1 cellular context compared by ENCODE assay signal in the genomic region with DNA sequence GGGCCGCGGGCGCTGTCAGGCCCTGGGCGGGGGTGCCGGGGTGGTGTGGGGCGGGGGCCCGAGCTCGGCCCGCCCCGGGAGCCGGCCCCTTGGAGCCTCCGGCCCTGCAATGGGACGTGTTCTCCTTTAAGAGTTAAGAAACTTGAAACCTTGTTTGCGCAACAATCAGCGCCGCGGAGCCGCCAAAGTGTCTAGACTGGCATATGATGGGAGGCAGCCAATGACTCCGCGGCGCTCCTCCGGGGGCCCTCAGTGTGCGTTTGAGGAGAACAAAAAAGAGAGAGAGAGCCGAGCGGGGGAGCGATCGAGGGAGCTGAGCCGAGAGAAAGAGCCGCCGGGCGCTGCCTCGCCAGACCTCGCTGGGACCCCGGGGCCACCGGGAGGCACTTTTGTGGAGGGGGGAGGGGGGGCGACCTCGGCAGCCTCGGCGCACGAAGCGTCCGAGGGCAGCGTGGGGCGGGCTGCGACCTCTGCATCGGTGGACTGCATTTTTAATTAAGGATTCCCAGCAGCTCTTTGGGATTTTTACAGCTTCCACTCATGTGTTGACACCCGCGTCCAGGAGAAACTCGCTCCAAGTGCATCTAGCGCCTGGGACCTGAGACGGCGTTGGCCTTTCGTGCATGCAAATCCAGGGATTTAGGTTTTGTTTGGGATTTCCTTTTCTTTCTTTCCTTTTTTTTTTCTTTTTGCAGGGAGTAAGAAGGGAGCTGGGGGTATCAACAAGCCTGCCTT.
A peak's percentile ranks its signal among the peaks of the same experiment; 100 is the strongest.
TF ChIP-seq lines count a peak whose summit lies in the region.

A gene (plus strand): TSS at position 202 of the 735 bp plus-strand sequence. CDS start 1,023 bp downstream, outside the sequence.

TF ChIP-seq in HepG2, 621 proteins besides CTCF, POLR2A, EP300 and RAD21 (continued from another document and continues in another):
- TF ChIP-seq, protein P1, sequence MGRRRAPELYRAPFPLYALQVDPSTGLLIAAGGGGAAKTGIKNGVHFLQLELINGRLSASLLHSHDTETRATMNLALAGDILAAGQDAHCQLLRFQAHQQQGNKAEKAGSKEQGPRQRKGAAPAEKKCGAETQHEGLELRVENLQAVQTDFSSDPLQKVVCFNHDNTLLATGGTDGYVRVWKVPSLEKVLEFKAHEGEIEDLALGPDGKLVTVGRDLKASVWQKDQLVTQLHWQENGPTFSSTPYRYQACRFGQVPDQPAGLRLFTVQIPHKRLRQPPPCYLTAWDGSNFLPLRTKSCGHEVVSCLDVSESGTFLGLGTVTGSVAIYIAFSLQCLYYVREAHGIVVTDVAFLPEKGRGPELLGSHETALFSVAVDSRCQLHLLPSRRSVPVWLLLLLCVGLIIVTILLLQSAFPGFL (CRISPR knock-in tag; IDR thresholded peaks at IDR 0.05) = no peak
- TF ChIP-seq SNAI1 (CRISPR knock-in tag; IDR thresholded peaks at IDR 0.05; ENCODE audit: borderline replicate concordance) (no peak), ZNF713 (CRISPR knock-in tag; IDR thresholded peaks at IDR 0.05) (no peak), ZNF547 (CRISPR knock-in tag; IDR thresholded peaks at IDR 0.05) (no peak), HNF4G (IDR thresholded peaks at IDR 0.05; ENCODE audit: borderline replicate concordance, low read depth, low read length) (no peak; the same call in 1 of the 2 replicates), HNF4G (CRISPR knock-in tag; IDR thresholded peaks at IDR 0.05; ENCODE audit: borderline replicate concordance, low read depth) (no peak), NR2F6 (IDR thresholded peaks at IDR 0.05) (no peak; the same call in 1 of the 2 replicates), NR2F6 (CRISPR knock-in tag; IDR thresholded peaks at IDR 0.05) (peak; percentile 43), MXD4 (CRISPR knock-in tag; IDR thresholded peaks at IDR 0.05) (no peak; the same call in 1 of the 2 replicates), GATAD1 (CRISPR knock-in tag; IDR thresholded peaks at IDR 0.05) (0 out of 2 replicates have a peak, but pooled peaks have one; percentile 58), HMG20B (CRISPR knock-in tag; conservative IDR thresholded peaks at IDR 0.05) (no peak; the same call in 1 of the 2 replicates), ZZZ3 (CRISPR knock-in tag; IDR thresholded peaks at IDR 0.05; ENCODE audit: borderline replicate concordance) (no peak), FOXJ3 (CRISPR knock-in tag; IDR thresholded peaks at IDR 0.05; ENCODE audit: borderline replicate concordance) (no peak), FOXP1 (IDR thresholded peaks at IDR 0.05) (no peak), FOXP1 (CRISPR knock-in tag; IDR thresholded peaks at IDR 0.05) (no peak), TOPORS (CRISPR knock-in tag; IDR thresholded peaks at IDR 0.05) (no peak), SP5 (CRISPR knock-in tag; IDR thresholded peaks at IDR 0.05; ENCODE audit: borderline replicate concordance, low read depth) (no peak), SNAPC2 (CRISPR knock-in tag; IDR thresholded peaks at IDR 0.05) (no peak), SP2 (CRISPR knock-in tag; IDR thresholded peaks at IDR 0.05) (0 out of 2 replicates have a peak, but pooled peaks have one; percentile 28), TEAD2 (CRISPR knock-in tag; IDR thresholded peaks at IDR 0.05) (no peak), ARNTL (CRISPR knock-in tag; IDR thresholded peaks at IDR 0.05) (no peak), SCMH1 (CRISPR knock-in tag; IDR thresholded peaks at IDR 0.05; ENCODE audit: borderline replicate concordance) (no peak), ZNF317 (CRISPR knock-in tag; IDR thresholded peaks at IDR 0.05) (peak; percentile 28; the same call in 1 of the 2 replicates), ZNF446 (CRISPR knock-in tag; IDR thresholded peaks at IDR 0.05) (no peak), ZNF614 (CRISPR knock-in tag; IDR thresholded peaks at IDR 0.05; ENCODE audit: borderline replicate concordance) (no peak), ZNF335 (CRISPR knock-in tag; IDR thresholded peaks at IDR 0.05) (no peak; the same call in 1 of the 2 replicates), ZNF138 (CRISPR knock-in tag; IDR thresholded peaks at IDR 0.05; ENCODE audit: low read depth) (no peak), TBL1XR1 (IDR thresholded peaks at IDR 0.05; ENCODE audit: borderline replicate concordance, low read length, partially characterized antibody) (peak; percentile 52), PAX8 (CRISPR knock-in tag; IDR thresholded peaks at IDR 0.05; ENCODE audit: borderline replicate concordance) (no peak), ZNF557 (CRISPR knock-in tag; IDR thresholded peaks at IDR 0.05) (no peak), ZKSCAN1 (IDR thresholded peaks at IDR 0.05; ENCODE audit: low read length) (no peak), GABPB1 (CRISPR knock-in tag; IDR thresholded peaks at IDR 0.05) (no peak; the same call in 1 of the 2 replicates), RFXAP (CRISPR knock-in tag; IDR thresholded peaks at IDR 0.05; ENCODE audit: borderline replicate concordance) (0 out of 2 replicates have a peak, but pooled peaks have one; percentile 34)
- TF ChIP-seq, protein P2, sequence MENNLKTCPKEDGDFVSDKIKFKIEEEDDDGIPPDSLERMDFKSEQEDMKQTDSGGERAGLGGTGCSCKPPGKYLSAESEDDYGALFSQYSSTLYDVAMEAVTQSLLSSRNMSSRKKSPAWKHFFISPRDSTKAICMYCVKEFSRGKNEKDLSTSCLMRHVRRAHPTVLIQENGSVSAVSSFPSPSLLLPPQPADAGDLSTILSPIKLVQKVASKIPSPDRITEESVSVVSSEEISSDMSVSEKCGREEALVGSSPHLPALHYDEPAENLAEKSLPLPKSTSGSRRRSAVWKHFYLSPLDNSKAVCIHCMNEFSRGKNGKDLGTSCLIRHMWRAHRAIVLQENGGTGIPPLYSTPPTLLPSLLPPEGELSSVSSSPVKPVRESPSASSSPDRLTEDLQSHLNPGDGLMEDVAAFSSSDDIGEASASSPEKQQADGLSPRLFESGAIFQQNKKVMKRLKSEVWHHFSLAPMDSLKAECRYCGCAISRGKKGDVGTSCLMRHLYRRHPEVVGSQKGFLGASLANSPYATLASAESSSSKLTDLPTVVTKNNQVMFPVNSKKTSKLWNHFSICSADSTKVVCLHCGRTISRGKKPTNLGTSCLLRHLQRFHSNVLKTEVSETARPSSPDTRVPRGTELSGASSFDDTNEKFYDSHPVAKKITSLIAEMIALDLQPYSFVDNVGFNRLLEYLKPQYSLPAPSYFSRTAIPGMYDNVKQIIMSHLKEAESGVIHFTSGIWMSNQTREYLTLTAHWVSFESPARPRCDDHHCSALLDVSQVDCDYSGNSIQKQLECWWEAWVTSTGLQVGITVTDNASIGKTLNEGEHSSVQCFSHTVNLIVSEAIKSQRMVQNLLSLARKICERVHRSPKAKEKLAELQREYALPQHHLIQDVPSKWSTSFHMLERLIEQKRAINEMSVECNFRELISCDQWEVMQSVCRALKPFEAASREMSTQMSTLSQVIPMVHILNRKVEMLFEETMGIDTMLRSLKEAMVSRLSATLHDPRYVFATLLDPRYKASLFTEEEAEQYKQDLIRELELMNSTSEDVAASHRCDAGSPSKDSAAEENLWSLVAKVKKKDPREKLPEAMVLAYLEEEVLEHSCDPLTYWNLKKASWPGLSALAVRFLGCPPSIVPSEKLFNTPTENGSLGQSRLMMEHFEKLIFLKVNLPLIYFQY (CRISPR knock-in tag; IDR thresholded peaks at IDR 0.05; ENCODE audit: borderline replicate concordance) = no peak
- TF ChIP-seq, protein P3, sequence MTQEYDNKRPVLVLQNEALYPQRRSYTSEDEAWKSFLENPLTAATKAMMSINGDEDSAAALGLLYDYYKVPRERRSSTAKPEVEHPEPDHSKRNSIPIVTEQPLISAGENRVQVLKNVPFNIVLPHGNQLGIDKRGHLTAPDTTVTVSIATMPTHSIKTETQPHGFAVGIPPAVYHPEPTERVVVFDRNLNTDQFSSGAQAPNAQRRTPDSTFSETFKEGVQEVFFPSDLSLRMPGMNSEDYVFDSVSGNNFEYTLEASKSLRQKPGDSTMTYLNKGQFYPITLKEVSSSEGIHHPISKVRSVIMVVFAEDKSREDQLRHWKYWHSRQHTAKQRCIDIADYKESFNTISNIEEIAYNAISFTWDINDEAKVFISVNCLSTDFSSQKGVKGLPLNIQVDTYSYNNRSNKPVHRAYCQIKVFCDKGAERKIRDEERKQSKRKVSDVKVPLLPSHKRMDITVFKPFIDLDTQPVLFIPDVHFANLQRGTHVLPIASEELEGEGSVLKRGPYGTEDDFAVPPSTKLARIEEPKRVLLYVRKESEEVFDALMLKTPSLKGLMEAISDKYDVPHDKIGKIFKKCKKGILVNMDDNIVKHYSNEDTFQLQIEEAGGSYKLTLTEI (CRISPR knock-in tag; conservative IDR thresholded peaks at IDR 0.05) = no peak
- TF ChIP-seq, protein P4, sequence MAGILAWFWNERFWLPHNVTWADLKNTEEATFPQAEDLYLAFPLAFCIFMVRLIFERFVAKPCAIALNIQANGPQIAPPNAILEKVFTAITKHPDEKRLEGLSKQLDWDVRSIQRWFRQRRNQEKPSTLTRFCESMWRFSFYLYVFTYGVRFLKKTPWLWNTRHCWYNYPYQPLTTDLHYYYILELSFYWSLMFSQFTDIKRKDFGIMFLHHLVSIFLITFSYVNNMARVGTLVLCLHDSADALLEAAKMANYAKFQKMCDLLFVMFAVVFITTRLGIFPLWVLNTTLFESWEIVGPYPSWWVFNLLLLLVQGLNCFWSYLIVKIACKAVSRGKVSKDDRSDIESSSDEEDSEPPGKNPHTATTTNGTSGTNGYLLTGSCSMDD (CRISPR knock-in tag; IDR thresholded peaks at IDR 0.05) = no peak
- TF ChIP-seq, protein P5, sequence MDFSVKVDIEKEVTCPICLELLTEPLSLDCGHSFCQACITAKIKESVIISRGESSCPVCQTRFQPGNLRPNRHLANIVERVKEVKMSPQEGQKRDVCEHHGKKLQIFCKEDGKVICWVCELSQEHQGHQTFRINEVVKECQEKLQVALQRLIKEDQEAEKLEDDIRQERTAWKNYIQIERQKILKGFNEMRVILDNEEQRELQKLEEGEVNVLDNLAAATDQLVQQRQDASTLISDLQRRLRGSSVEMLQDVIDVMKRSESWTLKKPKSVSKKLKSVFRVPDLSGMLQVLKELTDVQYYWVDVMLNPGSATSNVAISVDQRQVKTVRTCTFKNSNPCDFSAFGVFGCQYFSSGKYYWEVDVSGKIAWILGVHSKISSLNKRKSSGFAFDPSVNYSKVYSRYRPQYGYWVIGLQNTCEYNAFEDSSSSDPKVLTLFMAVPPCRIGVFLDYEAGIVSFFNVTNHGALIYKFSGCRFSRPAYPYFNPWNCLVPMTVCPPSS (IDR thresholded peaks at IDR 0.05) = no peak
- TF ChIP-seq, protein P6, sequence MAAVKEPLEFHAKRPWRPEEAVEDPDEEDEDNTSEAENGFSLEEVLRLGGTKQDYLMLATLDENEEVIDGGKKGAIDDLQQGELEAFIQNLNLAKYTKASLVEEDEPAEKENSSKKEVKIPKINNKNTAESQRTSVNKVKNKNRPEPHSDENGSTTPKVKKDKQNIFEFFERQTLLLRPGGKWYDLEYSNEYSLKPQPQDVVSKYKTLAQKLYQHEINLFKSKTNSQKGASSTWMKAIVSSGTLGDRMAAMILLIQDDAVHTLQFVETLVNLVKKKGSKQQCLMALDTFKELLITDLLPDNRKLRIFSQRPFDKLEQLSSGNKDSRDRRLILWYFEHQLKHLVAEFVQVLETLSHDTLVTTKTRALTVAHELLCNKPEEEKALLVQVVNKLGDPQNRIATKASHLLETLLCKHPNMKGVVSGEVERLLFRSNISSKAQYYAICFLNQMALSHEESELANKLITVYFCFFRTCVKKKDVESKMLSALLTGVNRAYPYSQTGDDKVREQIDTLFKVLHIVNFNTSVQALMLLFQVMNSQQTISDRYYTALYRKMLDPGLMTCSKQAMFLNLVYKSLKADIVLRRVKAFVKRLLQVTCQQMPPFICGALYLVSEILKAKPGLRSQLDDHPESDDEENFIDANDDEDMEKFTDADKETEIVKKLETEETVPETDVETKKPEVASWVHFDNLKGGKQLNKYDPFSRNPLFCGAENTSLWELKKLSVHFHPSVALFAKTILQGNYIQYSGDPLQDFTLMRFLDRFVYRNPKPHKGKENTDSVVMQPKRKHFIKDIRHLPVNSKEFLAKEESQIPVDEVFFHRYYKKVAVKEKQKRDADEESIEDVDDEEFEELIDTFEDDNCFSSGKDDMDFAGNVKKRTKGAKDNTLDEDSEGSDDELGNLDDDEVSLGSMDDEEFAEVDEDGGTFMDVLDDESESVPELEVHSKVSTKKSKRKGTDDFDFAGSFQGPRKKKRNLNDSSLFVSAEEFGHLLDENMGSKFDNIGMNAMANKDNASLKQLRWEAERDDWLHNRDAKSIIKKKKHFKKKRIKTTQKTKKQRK (IDR thresholded peaks at IDR 0.05; ENCODE audit: low read length) = no peak
- TF ChIP-seq, protein P7, sequence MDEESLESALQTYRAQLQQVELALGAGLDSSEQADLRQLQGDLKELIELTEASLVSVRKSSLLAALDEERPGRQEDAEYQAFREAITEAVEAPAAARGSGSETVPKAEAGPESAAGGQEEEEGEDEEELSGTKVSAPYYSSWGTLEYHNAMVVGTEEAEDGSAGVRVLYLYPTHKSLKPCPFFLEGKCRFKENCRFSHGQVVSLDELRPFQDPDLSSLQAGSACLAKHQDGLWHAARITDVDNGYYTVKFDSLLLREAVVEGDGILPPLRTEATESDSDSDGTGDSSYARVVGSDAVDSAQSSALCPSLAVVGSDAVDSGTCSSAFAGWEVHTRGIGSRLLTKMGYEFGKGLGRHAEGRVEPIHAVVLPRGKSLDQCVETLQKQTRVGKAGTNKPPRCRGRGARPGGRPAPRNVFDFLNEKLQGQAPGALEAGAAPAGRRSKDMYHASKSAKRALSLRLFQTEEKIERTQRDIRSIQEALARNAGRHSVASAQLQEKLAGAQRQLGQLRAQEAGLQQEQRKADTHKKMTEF (CRISPR knock-in tag; IDR thresholded peaks at IDR 0.05) = 0 out of 2 replicates have a peak, but pooled peaks have one; percentile 16
- TF ChIP-seq, protein P8, sequence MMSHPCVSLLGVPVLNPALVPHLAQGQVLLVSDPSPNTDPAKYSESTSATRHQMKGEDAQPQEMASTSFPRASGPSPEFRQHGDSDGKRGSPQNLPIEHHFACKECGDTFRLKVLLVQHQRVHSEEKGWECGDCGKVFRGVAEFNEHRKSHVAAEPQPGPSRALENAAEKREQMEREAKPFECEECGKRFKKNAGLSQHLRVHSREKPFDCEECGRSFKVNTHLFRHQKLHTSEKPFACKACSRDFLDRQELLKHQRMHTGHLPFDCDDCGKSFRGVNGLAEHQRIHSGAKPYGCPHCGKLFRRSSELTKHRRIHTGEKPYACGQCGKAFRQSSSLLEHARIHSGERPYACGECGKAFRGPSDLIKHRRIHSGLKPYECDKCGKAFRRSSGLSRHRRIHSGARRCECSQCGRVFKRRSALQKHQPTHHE (CRISPR knock-in tag; IDR thresholded peaks at IDR 0.05; ENCODE audit: borderline replicate concordance) = no peak
- TF ChIP-seq, protein P9, sequence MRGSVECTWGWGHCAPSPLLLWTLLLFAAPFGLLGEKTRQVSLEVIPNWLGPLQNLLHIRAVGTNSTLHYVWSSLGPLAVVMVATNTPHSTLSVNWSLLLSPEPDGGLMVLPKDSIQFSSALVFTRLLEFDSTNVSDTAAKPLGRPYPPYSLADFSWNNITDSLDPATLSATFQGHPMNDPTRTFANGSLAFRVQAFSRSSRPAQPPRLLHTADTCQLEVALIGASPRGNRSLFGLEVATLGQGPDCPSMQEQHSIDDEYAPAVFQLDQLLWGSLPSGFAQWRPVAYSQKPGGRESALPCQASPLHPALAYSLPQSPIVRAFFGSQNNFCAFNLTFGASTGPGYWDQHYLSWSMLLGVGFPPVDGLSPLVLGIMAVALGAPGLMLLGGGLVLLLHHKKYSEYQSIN (CRISPR knock-in tag; IDR thresholded peaks at IDR 0.05; ENCODE audit: borderline replicate concordance) = no peak
- TF ChIP-seq, protein P10, sequence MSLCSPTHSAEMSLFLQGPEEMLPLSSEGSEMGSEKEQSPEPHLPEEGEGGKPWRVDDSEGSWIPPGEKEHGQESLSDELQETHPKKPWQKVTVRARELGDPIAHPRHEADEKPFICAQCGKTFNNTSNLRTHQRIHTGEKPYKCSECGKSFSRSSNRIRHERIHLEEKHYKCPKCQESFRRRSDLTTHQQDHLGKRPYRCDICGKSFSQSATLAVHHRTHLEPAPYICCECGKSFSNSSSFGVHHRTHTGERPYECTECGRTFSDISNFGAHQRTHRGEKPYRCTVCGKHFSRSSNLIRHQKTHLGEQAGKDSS (CRISPR knock-in tag; IDR thresholded peaks at IDR 0.05; ENCODE audit: borderline replicate concordance, low read depth) = no peak
